ENCODE assay signal across 16 cellular contexts in the genomic region with DNA sequence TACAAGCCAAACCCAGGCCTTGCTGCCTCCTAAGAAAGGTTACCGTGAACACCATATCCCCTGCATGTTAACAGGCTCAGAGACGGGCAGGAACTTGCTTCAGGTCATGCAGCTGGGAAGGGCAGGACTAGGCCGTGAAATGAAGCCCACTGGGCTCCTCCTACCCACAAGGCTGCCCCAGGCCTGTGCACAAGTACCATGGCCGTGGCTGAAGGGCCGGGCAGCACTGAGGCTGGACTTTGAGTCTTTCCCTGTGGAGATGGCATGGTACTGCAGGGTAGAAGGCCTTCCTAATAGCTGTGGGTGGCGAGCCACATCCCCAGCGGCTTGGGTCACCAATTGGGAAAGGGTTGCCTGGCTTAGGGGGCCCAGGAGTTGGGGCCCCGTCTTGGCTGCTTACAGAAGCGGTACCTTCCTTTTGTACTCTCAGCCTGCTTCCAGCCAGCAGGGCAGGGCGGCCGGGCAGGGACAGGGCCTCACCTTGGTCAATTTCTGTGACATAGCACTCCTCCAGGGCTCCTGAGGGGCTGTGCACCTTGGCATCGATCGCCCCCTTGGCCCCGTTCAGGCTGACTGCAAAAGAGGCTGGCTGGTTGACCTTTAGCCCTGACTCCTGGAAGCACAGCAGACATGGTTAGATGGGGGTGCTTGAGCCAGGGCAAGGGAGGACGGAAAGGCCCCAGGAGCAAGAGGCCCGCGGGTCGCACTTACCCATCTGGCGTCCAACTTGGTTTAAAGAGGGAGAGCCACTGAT. TPM values are rescaled to one million over a fixed set of nuclear protein-coding genes. Genes with fewer than 3 reads are reported as not detected.
DNase-seq lines count a peak whose midpoint lies in the region; ATAC-seq and TF ChIP-seq lines count a peak whose summit lies in the region.
"Had no signal": no experiment of that assay in that cellular context is flagged by ENCODE, and none has a peak within 500 bp of the region (broad histone marks: within the 10 kb centered on the region; RNA-seq: fewer than 3 reads in every experiment).

No MANE protein-coding gene starts in this region.

- H3K4me3 Mint-ChIP-seq in stimulated activated naive CD8-positive, alpha-beta T cell treated with anti-CD3 and anti-CD28 coated beads, Interleukin-15, Interleukin-2, amounts not matched to agents 100 ng/mL and 50 ng/mL, for 24 hours = no peak overlapping the region
- no peak overlapping the region for H3K4me3 Mint-ChIP-seq in activated naive CD8-positive, alpha-beta T cell treated with anti-CD3 and anti-CD28 coated beads for 36 hours
- H3K4me3 Mint-ChIP-seq: H9 had no signal

- H3K4me1 ChIP-seq in mucosa of descending colon (ENCODE audit: low read depth) = peaks cover 5% of the 10 kb centered on the region

- ATAC-seq in stimulated activated naive CD8-positive, alpha-beta T cell treated with anti-CD3 and anti-CD28 coated beads, Interleukin-15, Interleukin-2, amounts not matched to agents 100 U/mL and 50 U/mL, for 24 hours = no peak
- ATAC-seq in mucosa of descending colon = peak; percentile 50

- H3K4me1 Mint-ChIP-seq in stimulated activated naive CD8-positive, alpha-beta T cell treated with anti-CD3 and anti-CD28 coated beads, Interleukin-15, Interleukin-2, amounts not matched to agents 100 ng/mL and 50 ng/mL, for 24 hours (ENCODE audit: low read depth) = peaks cover 38% of the 10 kb centered on the region
- peaks cover 25% of the 10 kb centered on the region for H3K4me1 Mint-ChIP-seq in activated naive CD8-positive, alpha-beta T cell treated with anti-CD3 and anti-CD28 coated beads for 36 hours

- in situ Hi-C loops in brain microvascular endothelial cell (cut with HindIII; ENCODE audit: low pct_ligation_motif_present, low sequenced_read_pairs) = no loop called here

- H3K36me3 Mint-ChIP-seq in stimulated activated naive CD8-positive, alpha-beta T cell treated with anti-CD3 and anti-CD28 coated beads, Interleukin-15, Interleukin-2, amounts not matched to agents 100 ng/mL and 50 ng/mL, for 24 hours (ENCODE audit: low read depth) = peaks cover 13% of the 10 kb centered on the region
- H3K36me3 Mint-ChIP-seq in activated naive CD8-positive, alpha-beta T cell treated with anti-CD3 and anti-CD28 coated beads for 36 hours = peaks cover 17% of the 10 kb centered on the region

- no peak for TF ChIP-seq CTCF in mucosa of descending colon (IDR thresholded peaks at IDR 0.05)
- no peak for TF ChIP-seq CTCF in brain microvascular endothelial cell (IDR thresholded peaks at IDR 0.05; ENCODE audit: low read depth, low read length, missing control alignments)

- H3K27me3 ChIP-seq in H7 (ENCODE audit: control insufficient read depth, insufficient read depth, low read length) (no peaks in the 10 kb centered on the region), brain microvascular endothelial cell (replicated peaks) (no peaks in the 10 kb centered on the region)

- H3K9me3 Mint-ChIP-seq in stimulated activated naive CD8-positive, alpha-beta T cell treated with anti-CD3 and anti-CD28 coated beads, Interleukin-15, Interleukin-2, amounts not matched to agents 100 ng/mL and 50 ng/mL, for 24 hours = no peaks in the 10 kb centered on the region
- H3K9me3 Mint-ChIP-seq in activated naive CD8-positive, alpha-beta T cell treated with anti-CD3 and anti-CD28 coated beads for 36 hours = no peaks in the 10 kb centered on the region

- intact Hi-C loops in mucosa of descending colon (cut with DNase I, micrococcal nuclease) = no loop called here

- DNase-seq in stimulated activated naive CD8-positive, alpha-beta T cell treated with anti-CD3 and anti-CD28 coated beads, Interleukin-15, Interleukin-2, amounts not matched to agents 100 U/mL and 50 U/mL, for 24 hours = no peak
- DNase-seq in activated naive CD8-positive, alpha-beta T cell treated with anti-CD3 and anti-CD28 coated beads for 36 hours = no peak
- DNase-seq in mucosa of descending colon (peak in 1 of 3 donors; percentile 46), H7 (no peak), NCI-H1048 (lab: John Stamatoyannopoulos, UW) (no peak), brain microvascular endothelial cell (no peak)
- no peak for DNase-seq in activated CD4-positive, CD25-positive, alpha-beta regulatory T cell treated with anti-CD3 and anti-CD28 coated beads, Interleukin-2, amount 50 U/mL, for 72 hours
- DNase-seq: amygdala, H9, NCI-H1436, NCI-H345 had no signal

- H3K4me3 ChIP-seq in mucosa of descending colon = no peak overlapping the region
- no peak overlapping the region for H3K4me3 ChIP-seq in H7 (ENCODE audit: insufficient read depth, low read depth, low read length)
- no peak overlapping the region for H3K4me3 ChIP-seq in brain microvascular endothelial cell (ENCODE audit: low read depth, low read length)
- H3K4me3 ChIP-seq: SK-N-MC, smooth muscle cell had no signal

- peak overlapping the region; percentile 58 for H3K27ac Mint-ChIP-seq in stimulated activated naive CD8-positive, alpha-beta T cell treated with anti-CD3 and anti-CD28 coated beads, Interleukin-15, Interleukin-2, amounts not matched to agents 100 ng/mL and 50 ng/mL, for 24 hours
- peak overlapping the region; percentile 65 for H3K27ac Mint-ChIP-seq in activated naive CD8-positive, alpha-beta T cell treated with anti-CD3 and anti-CD28 coated beads for 36 hours

- no peak overlapping the region for H3K27ac ChIP-seq in brain microvascular endothelial cell
- H3K27ac ChIP-seq: KMS-11, SK-N-MC had no signal

- H3K36me3 ChIP-seq in mucosa of descending colon (ENCODE audit: low read depth) = no peaks in the 10 kb centered on the region
- H3K36me3 ChIP-seq in H7 (replicated peaks; ENCODE audit: control insufficient read depth, insufficient read depth, low read length) = peaks cover 31% of the 10 kb centered on the region
- H3K36me3 ChIP-seq in brain microvascular endothelial cell (replicated peaks) = peaks cover 75% of the 10 kb centered on the region

- H3K27me3 Mint-ChIP-seq in stimulated activated naive CD8-positive, alpha-beta T cell treated with anti-CD3 and anti-CD28 coated beads, Interleukin-15, Interleukin-2, amounts not matched to agents 100 ng/mL and 50 ng/mL, for 24 hours = no peaks in the 10 kb centered on the region
- no peaks in the 10 kb centered on the region for H3K27me3 Mint-ChIP-seq in activated naive CD8-positive, alpha-beta T cell treated with anti-CD3 and anti-CD28 coated beads for 36 hours

- H3K9me3 ChIP-seq in mucosa of descending colon = no peaks in the 10 kb centered on the region

RNA-seq across cellular contexts. Expression of a gene that starts 23.8 kb away (rescaled TPM):
- total RNA-seq in activated naive CD8-positive, alpha-beta T cell treated with anti-CD3 and anti-CD28 coated beads for 36 hours = 100 to 1,000 TPM; 694 to 696 TPM
- 1,000 to 10,000 TPM in 1 of 3 donors, 100 to 1,000 TPM in 2; 164 to 4,590 (median 513) TPM for total RNA-seq in mucosa of descending colon
- 799 and 827 TPM in 2 replicates for total RNA-seq in H7 (2014; rRNA removed; shearing (Covaris generic))

RNA-seq across cellular contexts. Expression of a gene that starts 28.5 kb away (rescaled TPM):
- total RNA-seq in activated naive CD8-positive, alpha-beta T cell treated with anti-CD3 and anti-CD28 coated beads for 36 hours = 100 to 1,000 TPM; 110 to 112 TPM
- total RNA-seq in mucosa of descending colon = 10 to 100 TPM; 32.3 to 73.0 (median 41.0) TPM
- 56.2 and 57.1 TPM in 2 replicates for total RNA-seq in H7 (2014; rRNA removed; shearing (Covaris generic))

RNA-seq across cellular contexts. Expression of a gene that starts 47.6 kb away (rescaled TPM):
- 1,000 to 10,000 TPM; 2,967 to 3,168 TPM for total RNA-seq in activated naive CD8-positive, alpha-beta T cell treated with anti-CD3 and anti-CD28 coated beads for 36 hours
- 1,000 to 10,000 TPM; 2,179 to 2,606 (median 2,424) TPM for total RNA-seq in mucosa of descending colon
- 4,112 and 4,296 TPM in 2 replicates for total RNA-seq in H7 (2014; rRNA removed; shearing (Covaris generic))

RNA-seq across cellular contexts. Expression of a gene that starts 55.0 kb away (rescaled TPM):
- total RNA-seq in activated naive CD8-positive, alpha-beta T cell treated with anti-CD3 and anti-CD28 coated beads for 36 hours = 1 to 10 TPM in 1 of 2 experiments, under 1 TPM in 1; 0.72 to 1.1 TPM
- not detected for total RNA-seq in mucosa of descending colon
- total RNA-seq in H7 (2014; rRNA removed; shearing (Covaris generic)) = 1.6 TPM in 1 of 2 replicates, not detected in the other
- total RNA-seq: H9, osteocyte, smooth muscle cell had no signal

RNA-seq across cellular contexts. Expression of a gene that starts 55.7 kb away (rescaled TPM):
- total RNA-seq in activated naive CD8-positive, alpha-beta T cell treated with anti-CD3 and anti-CD28 coated beads for 36 hours = not detected
- total RNA-seq in mucosa of descending colon = not detected
- not detected in 2 replicates for total RNA-seq in H7 (2014; rRNA removed; shearing (Covaris generic))
- total RNA-seq: H9, osteocyte, smooth muscle cell had no signal
